Comparison of ENCODE assay signal across 7 cellular contexts in the genomic region with DNA sequence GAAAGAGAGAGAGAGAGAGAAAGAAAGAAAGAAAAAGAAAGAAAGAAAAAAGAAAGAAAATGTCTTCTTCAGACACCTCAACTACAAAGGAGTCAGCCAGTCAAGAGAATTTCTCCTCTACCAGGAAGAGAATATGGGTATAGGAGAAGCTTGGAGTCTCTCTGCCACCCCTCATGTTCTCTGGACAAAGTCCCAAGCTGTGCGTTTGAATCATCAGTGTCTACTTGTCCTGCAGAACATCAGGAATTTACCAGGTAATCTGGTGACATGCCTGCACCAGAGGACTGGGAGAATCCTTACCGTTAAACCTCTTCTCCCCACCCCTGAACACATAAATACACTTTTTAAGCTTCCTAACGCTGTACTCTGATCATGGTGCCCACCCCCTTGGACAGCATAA.
"Had no signal": no experiment of that assay in that cellular context is flagged by ENCODE, and none has a peak within 500 bp of the region (broad histone marks: within the 10 kb centered on the region; RNA-seq: fewer than 3 reads in every experiment).

No MANE protein-coding gene starts in this region.

- H3K4me3 ChIP-seq: GM12878 had no signal

- DNase-seq: GDM1, GF-D8 had no signal

- FAIRE-seq: G401.6, GM12878, GM12892, GM18507, GM19239 had no signal

- ATAC-seq: GM12878 had no signal
